In genomic region chr15:71103102-71103676, GRCh38 we compare ENCODE assay signal across 8 cellular contexts. TPM values are rescaled to one million over a fixed set of nuclear protein-coding genes. Genes with fewer than 3 reads are reported as not detected.
DNase-seq lines count a peak whose midpoint lies in the region; ATAC-seq, FAIRE-seq and TF ChIP-seq lines count a peak whose summit lies in the region.

No MANE protein-coding gene starts in this region.

- DNase-seq in SIG-M5 treated with dmso at 0.1 percent for 504 hours (lab: John Stamatoyannopoulos, UW; ENCODE audit: unreplicated experiment) (peak; percentile 6), SIG-M5 (lab: John Stamatoyannopoulos, UW) (no peak), bronchial epithelial cell (ENCODE audit: low read depth) (peak; percentile 82), osteocyte (ENCODE audit: extremely low spot score, unreplicated experiment) (no peak), NCI-H446 treated with DMSO at 0.1 percent for 48 hours (lab: John Stamatoyannopoulos, UW) (no peak)
- no peak for DNase-seq in activated naive CD8-positive, alpha-beta T cell treated with anti-CD3 and anti-CD28 coated beads for 36 hours

- H3K27ac ChIP-seq in KMS-11 = no peak overlapping the region

- ATAC-seq in HG02870 (IDR thresholded peaks at IDR 0.05; ENCODE audit: unreplicated experiment) = no peak

- TF ChIP-seq CTCF in KMS-11 (conservative IDR thresholded peaks at IDR 0.05; ENCODE audit: low read depth, low read length) = 0 out of 2 replicates have a peak, but pooled peaks have one; percentile 25
- TF ChIP-seq CTCF in bronchial epithelial cell (IDR thresholded peaks at IDR 0.05; ENCODE audit: insufficient read depth, low read length, severe bottlenecking) = peak; percentile 44
- peak; percentile 62 for TF ChIP-seq CTCF in osteocyte (IDR thresholded peaks at IDR 0.05)

- H2AFZ ChIP-seq in KMS-11 (ENCODE audit: low read depth) = no peak overlapping the region

- no peak overlapping the region for H3K9ac ChIP-seq in KMS-11

- H3K4me1 ChIP-seq in KMS-11 (ENCODE audit: low read depth, poor library complexity, severe bottlenecking) = no peaks in the 10 kb centered on the region

- no peak overlapping the region for H3K4me2 ChIP-seq in KMS-11

- H3K79me2 ChIP-seq in KMS-11 (ENCODE audit: insufficient read depth, low read depth) = no peaks in the 10 kb centered on the region

- H3K4me1 Mint-ChIP-seq in osteocyte (ENCODE audit: unreplicated experiment) = peaks cover 3% of the 10 kb centered on the region
- H3K4me1 Mint-ChIP-seq in activated naive CD8-positive, alpha-beta T cell treated with anti-CD3 and anti-CD28 coated beads for 36 hours = no peaks in the 10 kb centered on the region

- no peaks in the 10 kb centered on the region for H3K36me3 Mint-ChIP-seq in osteocyte (ENCODE audit: unreplicated experiment)
- no peaks in the 10 kb centered on the region for H3K36me3 Mint-ChIP-seq in activated naive CD8-positive, alpha-beta T cell treated with anti-CD3 and anti-CD28 coated beads for 36 hours

- no peak overlapping the region for H3K27ac Mint-ChIP-seq in osteocyte (ENCODE audit: unreplicated experiment)
- no peak overlapping the region for H3K27ac Mint-ChIP-seq in activated naive CD8-positive, alpha-beta T cell treated with anti-CD3 and anti-CD28 coated beads for 36 hours

- H3K4me3 ChIP-seq in KMS-11 (IDR thresholded peaks at IDR 0.05; ENCODE audit: insufficient read depth, low read depth, low read length) (no peak overlapping the region), bronchial epithelial cell (ENCODE audit: low read depth, low read length) (no peak overlapping the region)

- FAIRE-seq in bronchial epithelial cell (lab: Jason Lieb, UNC) = peak; percentile 86

- no peaks in the 10 kb centered on the region for H4K20me1 ChIP-seq in KMS-11 (ENCODE audit: insufficient read depth)

- H3K27me3 Mint-ChIP-seq in osteocyte (ENCODE audit: unreplicated experiment) = no peaks in the 10 kb centered on the region
- peaks cover 12% of the 10 kb centered on the region for H3K27me3 Mint-ChIP-seq in activated naive CD8-positive, alpha-beta T cell treated with anti-CD3 and anti-CD28 coated beads for 36 hours

- H3K27me3 ChIP-seq in KMS-11 (ENCODE audit: insufficient read depth, low read depth) (no peaks in the 10 kb centered on the region), bronchial epithelial cell (ENCODE audit: control insufficient read depth, insufficient read depth, low read length) (no peaks in the 10 kb centered on the region)

- H3K9me3 Mint-ChIP-seq in osteocyte (ENCODE audit: unreplicated experiment) = no peaks in the 10 kb centered on the region
- H3K9me3 Mint-ChIP-seq in activated naive CD8-positive, alpha-beta T cell treated with anti-CD3 and anti-CD28 coated beads for 36 hours = no peaks in the 10 kb centered on the region

- H3K36me3 ChIP-seq in KMS-11 (ENCODE audit: insufficient read depth) = no peaks in the 10 kb centered on the region
- no peaks in the 10 kb centered on the region for H3K36me3 ChIP-seq in bronchial epithelial cell (ENCODE audit: control insufficient read depth, insufficient read depth, low read length)

- no peak overlapping the region for H3K4me3 Mint-ChIP-seq in osteocyte (ENCODE audit: unreplicated experiment)
- no peak overlapping the region for H3K4me3 Mint-ChIP-seq in activated naive CD8-positive, alpha-beta T cell treated with anti-CD3 and anti-CD28 coated beads for 36 hours

RNA-seq across cellular contexts. Expression of gene THSD4, which starts 12.1 kb away (rescaled TPM):
- total RNA-seq in bronchial epithelial cell = 11.5 and 14.5 TPM in 2 replicates
- total RNA-seq in osteocyte = 4.5 and 5.7 TPM in 2 replicates
- total RNA-seq in activated naive CD8-positive, alpha-beta T cell treated with anti-CD3 and anti-CD28 coated beads for 36 hours = not detected

Comparison
In these comparisons a context has a peak if more than half of its experiments do, and no peak if none do; other contexts are left out.
1. DNase-seq: peak in SIG-M5 treated with dmso at 0.1 percent for 504 hours (single experiment) and bronchial epithelial cell (single experiment); none in SIG-M5 (single experiment), osteocyte (single experiment), NCI-H446 treated with DMSO at 0.1 percent for 48 hours (single experiment) and activated naive CD8-positive, alpha-beta T cell treated with anti-CD3 and anti-CD28 coated beads for 36 hours (single experiment).
2. Peak in every context shown above with its lines, with median percentiles within 50 percentile points of each other: CTCF ChIP-seq.